ENCODE assay signal across 14 cellular contexts in the genomic region with DNA sequence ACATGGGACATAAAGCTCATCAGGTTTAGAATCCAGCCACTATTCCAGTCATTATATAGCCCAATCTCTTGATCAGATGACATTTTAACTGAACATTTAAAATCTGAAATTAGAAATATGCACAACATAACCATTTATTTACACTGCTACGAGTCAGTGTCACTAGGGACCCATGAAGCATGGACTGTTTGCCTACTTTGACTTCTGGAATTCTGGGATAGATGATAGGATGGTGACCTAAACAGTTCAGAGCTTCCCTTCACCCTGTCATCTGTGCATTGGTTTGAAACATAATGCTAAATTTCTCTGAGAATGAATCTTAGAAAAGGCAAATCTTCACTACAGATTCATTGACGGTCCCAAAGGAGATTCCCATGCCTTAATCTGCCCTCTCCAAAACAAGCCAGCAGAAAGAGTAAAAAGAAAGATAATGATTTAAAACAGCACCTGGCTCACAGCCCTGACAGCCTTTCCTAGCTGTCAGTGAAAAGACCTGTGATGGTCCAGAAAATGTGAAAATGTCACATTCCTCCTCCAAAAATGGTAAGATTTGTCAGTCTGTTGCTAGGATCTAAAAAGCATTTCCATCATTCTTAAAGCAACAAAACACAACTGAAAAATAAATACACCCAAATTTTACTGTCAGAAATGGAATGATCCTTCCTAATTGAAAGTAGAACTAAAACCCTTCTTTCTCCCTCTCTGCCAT.
"Had no signal": no experiment of that assay in that cellular context is flagged by ENCODE, and none has a peak within 500 bp of the region (broad histone marks: within the 10 kb centered on the region; RNA-seq: fewer than 3 reads in every experiment).

No MANE protein-coding gene starts in this region.

- ATAC-seq: activated T-cell treated with anti-CD3 and anti-CD28 coated beads, Interleukin-2, amount 50 U/mL, for 4 hours; right lobe of liver had no signal

- H3K36me3 ChIP-seq: esophagus squamous epithelium, right lobe of liver had no signal

- H3K4me3 ChIP-seq: dorsolateral prefrontal cortex, esophagus squamous epithelium, psoas muscle, right lobe of liver had no signal

- H3K4me1 Mint-ChIP-seq: naive B cell had no signal

- H3K9me3 Mint-ChIP-seq: activated T-cell treated with anti-CD3 and anti-CD28 coated beads, Interleukin-2, amount 50 U/mL, for 4 hours; naive B cell had no signal

- H3K4me3 Mint-ChIP-seq: activated naive CD8-positive, alpha-beta T cell; activated T-cell treated with anti-CD3 and anti-CD28 coated beads, Interleukin-2, amount 50 U/mL, for 4 hours; naive B cell had no signal

- H3K27me3 ChIP-seq: dorsolateral prefrontal cortex, esophagus squamous epithelium, right lobe of liver had no signal

- H3K27ac Mint-ChIP-seq: activated naive CD8-positive, alpha-beta T cell; naive B cell had no signal

- H3K9me3 ChIP-seq: esophagus squamous epithelium, psoas muscle, right lobe of liver had no signal

- DNase-seq: activated CD4-positive, alpha-beta T cell treated with anti-CD3 and anti-CD28 coated beads, Interleukin-2, amount 50 U/mL, for 48 hours; activated CD4-positive, CD25-positive, alpha-beta regulatory T cell treated with anti-CD3 and anti-CD28 coated beads, Interleukin-2, amount 50 U/mL, for 72 hours; activated gamma-delta T cell; activated T-cell treated with anti-CD3 and anti-CD28 coated beads, Interleukin-2, amount 50 U/mL, for 4 hours; amygdala; dorsolateral prefrontal cortex; esophagus squamous epithelium; midbrain; naive B cell; psoas muscle; right lobe of liver; stimulated activated CD4-positive, alpha-beta T cell treated with anti-CD3 and anti-CD28 coated beads, Interleukin-2, amount 100 ng/mL, for 24 hours; stimulated activated naive CD4-positive, alpha-beta T cell had no signal

- H3K4me1 ChIP-seq: esophagus squamous epithelium, right lobe of liver had no signal

- H3K27ac ChIP-seq: esophagus squamous epithelium, psoas muscle, right lobe of liver had no signal
